17 cellular contexts compared by ENCODE assay signal in the genomic region with DNA sequence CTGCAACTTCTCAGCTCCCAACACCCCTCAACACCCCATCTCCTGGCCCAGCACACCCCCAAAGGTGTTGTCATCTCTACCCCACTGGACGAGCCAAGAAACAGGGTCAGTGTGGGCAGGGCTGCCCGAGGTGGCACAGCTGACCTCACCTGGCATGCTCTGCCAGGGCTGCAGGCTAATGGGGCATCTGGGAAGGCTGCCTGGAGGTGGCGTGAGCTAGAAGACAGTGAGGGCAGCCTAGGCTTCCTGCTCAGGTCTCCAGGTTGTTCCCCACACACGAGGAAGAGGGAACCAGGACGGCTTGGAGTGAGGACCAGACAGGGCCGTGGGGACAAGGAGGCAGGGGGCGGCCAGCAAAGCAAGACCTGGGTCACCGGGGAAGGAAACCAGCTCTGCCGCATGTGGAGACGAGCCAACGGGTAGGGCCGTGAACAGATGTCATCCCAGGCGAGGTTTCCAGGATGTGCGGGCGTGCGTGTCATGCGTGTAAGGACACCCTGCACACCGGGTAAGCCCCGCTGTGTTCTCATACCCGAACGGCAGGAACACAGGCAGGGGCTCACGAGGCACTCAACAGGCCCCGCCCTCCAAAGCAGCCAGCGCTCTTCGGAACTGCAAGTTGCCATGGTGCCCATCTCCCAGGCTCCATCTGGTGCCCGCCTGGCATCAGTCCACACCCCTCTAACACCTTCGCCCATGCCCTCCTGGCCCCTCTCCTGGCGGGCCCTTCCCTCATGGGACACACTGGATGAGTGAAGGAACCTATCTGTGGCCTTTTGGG. TPM values are rescaled to one million over a fixed set of nuclear protein-coding genes. Genes with fewer than 3 reads are reported as not detected.
DNase-seq lines count a peak whose midpoint lies in the region; ATAC-seq, FAIRE-seq and TF ChIP-seq lines count a peak whose summit lies in the region.
"Had no signal": no experiment of that assay in that cellular context is flagged by ENCODE, and none has a peak within 500 bp of the region (broad histone marks: within the 10 kb centered on the region; RNA-seq: fewer than 3 reads in every experiment).

No MANE protein-coding gene starts in this region.

- H2AFZ ChIP-seq in K562 (ENCODE audit: low read depth, low read length), result no peak overlapping the region

- peaks cover 6 to 62% of the 10 kb centered on the region in 2 experiments; a peak in 4 of 5 replicates for H3K4me1 ChIP-seq in K562 (replicated peaks in 1 of 2; ENCODE audit: control insufficient read depth in 2 of 2, insufficient read depth in 2 of 2, low read length in 2 of 2)
- H3K4me1 ChIP-seq: right atrium auricular region had no signal

- no peaks in the 10 kb centered on the region for H3K79me2 ChIP-seq in K562 (ENCODE audit: control insufficient read depth, insufficient read depth, low read length)

- peaks cover 2% of the 10 kb centered on the region; the same call in 1 of the 2 replicates for H3K9me3 ChIP-seq in K562 (replicated peaks; ENCODE audit: control insufficient read depth, insufficient read depth, low read depth, low read length)
- H3K9me3 ChIP-seq in MG63, result no peaks in the 10 kb centered on the region
- H3K9me3 ChIP-seq: right atrium auricular region had no signal

- in situ Hi-C loops in K562 (cut with MboI), result loop anchor here (25.0 kb wide), 1 partner anchor 102 kb away; a partner anchor contains a TSS

- H3K27ac ChIP-seq in K562 (ENCODE audit: extremely low read depth, low read depth, low read length), result no peak overlapping the region
- H3K27ac ChIP-seq: right atrium auricular region had no signal

- H3K9me1 ChIP-seq in K562 (ENCODE audit: control insufficient read depth, insufficient read depth, low read length), result no peaks in the 10 kb centered on the region

- H4K20me1 ChIP-seq in K562 (replicated peaks; ENCODE audit: control insufficient read depth, insufficient read depth, low read length), result peaks cover 6% of the 10 kb centered on the region

- BruUV-seq in K562 (replicated peaks; lab: Mats Ljungman, UMichigan), result no TSS peak

- no peak overlapping the region for H3K4me2 ChIP-seq in K562 (ENCODE audit: insufficient read depth, low read length)

- ATAC-seq in K562 (no peak), HG02642 (IDR thresholded peaks at IDR 0.05; ENCODE audit: poor library complexity, unreplicated experiment) (no peak), GM21576 (IDR thresholded peaks at IDR 0.05; ENCODE audit: unreplicated experiment) (no peak), GM18517 (IDR thresholded peaks at IDR 0.05; ENCODE audit: unreplicated experiment) (no peak)
- ATAC-seq: esophagus mucosa, Panc1 had no signal

- no peak for TF ChIP-seq EP300 in K562 (IDR thresholded peaks at IDR 0.05; ENCODE audit: low read length)

- DNase-seq in DMS153 treated with DMSO at 0.1 percent for 48 hours (lab: John Stamatoyannopoulos, UW; ENCODE audit: unreplicated experiment) (peak; percentile 39), NCI-H2107 treated with DMSO at 0.1 percent for 48 hours (lab: John Stamatoyannopoulos, UW; ENCODE audit: unreplicated experiment) (peak; percentile 62), K562 (ENCODE audit: extremely low read depth in 1 of 4, low spot score in 3 of 4) (no peak), nucleus accumbens (lab: John Stamatoyannopoulos, UW) (peak in 39 of 56 donors; percentile 13 to 77 (median 51)), MG63 (no peak)
- DNase-seq: activated CD4-positive, alpha-beta memory T cell treated with anti-CD3 and anti-CD28 coated beads, Interleukin-2, amount 10 ng/mL, durations not matched to agents 7 days and 5 days; activated naive CD4-positive, alpha-beta T cell treated with anti-CD3 and anti-CD28 coated beads for 36 hours; CD4-positive, alpha-beta memory T cell had no signal

- 9% methylated on average over 28 of the region's 28 CpGs for WGBS in K562 (ENCODE audit: insufficient coverage, low coverage, missing lambda C conversion rate)

- FAIRE-seq in K562 (lab: Jason Lieb, UNC), result no peak

- no peak for TF ChIP-seq RAD21 in K562 (CRISPR knock-in tag; conservative IDR thresholded peaks at IDR 0.05 in 1 of 2, IDR thresholded peaks at IDR 0.05 in 1 of 2)

- no peak for TF ChIP-seq POLR2A in K562 (conservative IDR thresholded peaks at IDR 0.05)

- POLR2A ChIA-PET in K562 (lab: Yijun Ruan, JAX), result interaction anchor here (0.8 kb wide), 1 partner anchor 14 kb away, joined by 5 read pairs; no protein-coding TSS in a partner anchor

- H3K9ac ChIP-seq in K562 (ENCODE audit: insufficient read depth in 1 of 2, low read depth in 2 of 2, low read length in 2 of 2), result peak overlapping the region in 1 of 2 experiments; percentile 76; a peak in 2 of 4 replicates

- H3K36me3 ChIP-seq in K562 (ENCODE audit: control insufficient read depth, insufficient read depth, low read length) (no peaks in the 10 kb centered on the region), MG63 (no peaks in the 10 kb centered on the region)
- H3K36me3 ChIP-seq: right atrium auricular region had no signal

- H3K27me3 ChIP-seq in K562 (ENCODE audit: control insufficient read depth in 2 of 2, insufficient read depth in 2 of 2, low read length in 2 of 2) (peaks cover 0 to 10% of the 10 kb centered on the region in 2 experiments; a peak in 3 of 5 replicates), MG63 (no peaks in the 10 kb centered on the region)
- H3K27me3 ChIP-seq: right atrium auricular region had no signal

- intact Hi-C loops in K562 (cut with micrococcal nuclease), result no loop called here

- CTCF ChIA-PET in K562 (lab: Yijun Ruan, JAX; ENCODE audit: low intra/inter-chr PET ratio), result no interaction called here

- H3K4me3 ChIP-seq in K562 (no peak overlapping the region), MG63 (no peak overlapping the region)
- H3K4me3 ChIP-seq: right atrium auricular region had no signal

- TF ChIP-seq CTCF in K562 (IDR thresholded peaks at IDR 0.05 in 2 of 3, conservative IDR thresholded peaks at IDR 0.05 in 1 of 3; ENCODE audit: insufficient read depth in 2 of 3, low read depth in 1 of 3, low read length in 3 of 3), result no peak

TF ChIP-seq in K562, 482 proteins besides CTCF, POLR2A, EP300 and RAD21:
- TF ChIP-seq, protein P1, sequence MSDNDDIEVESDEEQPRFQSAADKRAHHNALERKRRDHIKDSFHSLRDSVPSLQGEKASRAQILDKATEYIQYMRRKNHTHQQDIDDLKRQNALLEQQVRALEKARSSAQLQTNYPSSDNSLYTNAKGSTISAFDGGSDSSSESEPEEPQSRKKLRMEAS (CRISPR knock-in tag; IDR thresholded peaks at IDR 0.05), result 0 out of 2 replicates have a peak, but pooled peaks have one; percentile 8
- TF ChIP-seq LEF1 (IDR thresholded peaks at IDR 0.05) (no peak), ZFP36 (IDR thresholded peaks at IDR 0.05; ENCODE audit: low read depth, low read length, partially characterized antibody) (peak; percentile 80)

RNA-seq across cellular contexts. Expression of a gene that starts 29.6 kb away (rescaled TPM):
- not detected in 2 replicates for total RNA-seq in K562 (2011; cell fraction: chromatin; rRNA removed; ENCODE audit: low replicate concordance)
- total RNA-seq in K562 (2011; cell fraction: nucleolus; rRNA removed), result not detected in 2 replicates
- total RNA-seq in K562 (2011; cell fraction: nucleoplasm; rRNA removed), result not detected in 2 replicates
- total RNA-seq in K562 (2014; rRNA removed) (not detected in 2 replicates), K562 (2014; rRNA removed; fragmentation: Illumina TruSeq; extraction: Trizol) (not detected in 2 replicates), K562 (2015; rRNA removed; fragmentation: Illumina TruSeq; extraction: Trizol) (not detected in 2 replicates), K562 (2021) (not detected in 2 replicates)
- polyA plus RNA-seq in K562 (2011; rRNA removed) (not detected in 2 replicates), K562 (2014; fragmentation: Illumina TruSeq; extraction: Trizol) (not detected in 2 replicates), K562 (2014; fragmentation: Nextera tagmentation; extraction: Ambion mirVana) (not detected), K562 (2014; rRNA removed) (not detected in 2 replicates)
- polyA plus RNA-seq in K562 (2011; cell fraction: cytosol; rRNA removed), result not detected in 2 replicates
- not detected in 2 replicates for polyA plus RNA-seq in K562 (2011; cell fraction: nucleus; rRNA removed)
- not detected in 2 replicates for polyA plus RNA-seq in K562 (2012)
- not detected in 2 replicates for polyA minus RNA-seq in K562 (2011; rRNA and poly(A)+ RNA removed)
- polyA minus RNA-seq in K562 (2011; cell fraction: cytosol; rRNA and poly(A)+ RNA removed), result not detected in 2 replicates
- not detected in 2 replicates for polyA minus RNA-seq in K562 (2011; cell fraction: nucleus; rRNA and poly(A)+ RNA removed)
- not detected in 2 replicates for total RNA-seq in MG63 (2014; rRNA removed; shearing (Covaris generic); ENCODE audit: low replicate concordance)
- total RNA-seq: activated CD4-positive, alpha-beta memory T cell treated with anti-CD3 and anti-CD28 coated beads, Interleukin-2, amount 10 ng/mL, durations not matched to agents 7 days and 5 days; activated naive CD4-positive, alpha-beta T cell treated with anti-CD3 and anti-CD28 coated beads for 36 hours; CD4-positive, alpha-beta memory T cell; chondrocyte; esophagus mucosa; mononuclear cell; right atrium auricular region; T-helper 2 cell treated with Interferon-gamma antibody and Interleukin-4, amounts not matched to agents 100 ng/mL and 5 ng/mL, for 36 hours had no signal
- polyA plus RNA-seq: CD4-positive, alpha-beta memory T cell had no signal

RNA-seq across cellular contexts. Expression of a gene that starts 30.3 kb away (rescaled TPM):
- total RNA-seq in K562 (2011; cell fraction: chromatin; rRNA removed; ENCODE audit: low replicate concordance), result 0.63 and 1.3 TPM in 2 replicates
- 1.3 TPM in 2 replicates for total RNA-seq in K562 (2011; cell fraction: nucleolus; rRNA removed)
- 0.84 and 1.1 TPM in 2 replicates for total RNA-seq in K562 (2011; cell fraction: nucleoplasm; rRNA removed)
- total RNA-seq in K562 (2014; rRNA removed) (0.24 TPM in 1 of 2 replicates, not detected in the other), K562 (2014; rRNA removed; fragmentation: Illumina TruSeq; extraction: Trizol) (0.10 TPM in 1 of 2 replicates, not detected in the other), K562 (2015; rRNA removed; fragmentation: Illumina TruSeq; extraction: Trizol) (0.11 TPM in 1 of 2 replicates, not detected in the other), K562 (2021) (0.51 and 0.55 TPM in 2 replicates)
- polyA plus RNA-seq in K562 (2011; rRNA removed) (0.43 and 0.50 TPM in 2 replicates), K562 (2014; fragmentation: Illumina TruSeq; extraction: Trizol) (0.29 TPM in 1 of 2 replicates, not detected in the other), K562 (2014; fragmentation: Nextera tagmentation; extraction: Ambion mirVana) (not detected), K562 (2014; rRNA removed) (0.25 and 0.26 TPM in 2 replicates)
- 0.46 and 1.1 TPM in 2 replicates for polyA plus RNA-seq in K562 (2011; cell fraction: cytosol; rRNA removed)
- 1.6 and 3.2 TPM in 2 replicates for polyA plus RNA-seq in K562 (2011; cell fraction: nucleus; rRNA removed)
- polyA plus RNA-seq in K562 (2012), result 0.18 and 0.32 TPM in 2 replicates
- not detected in 2 replicates for polyA minus RNA-seq in K562 (2011; rRNA and poly(A)+ RNA removed)
- polyA minus RNA-seq in K562 (2011; cell fraction: cytosol; rRNA and poly(A)+ RNA removed), result 1.0 and 1.1 TPM in 2 replicates
- 0.78 and 1.5 TPM in 2 replicates for polyA minus RNA-seq in K562 (2011; cell fraction: nucleus; rRNA and poly(A)+ RNA removed)
- 0.16 TPM in 1 of 2 replicates, not detected in the other for total RNA-seq in MG63 (2014; rRNA removed; shearing (Covaris generic); ENCODE audit: low replicate concordance)

Comparison
In these comparisons a context has a peak if more than half of its experiments do, and no peak if none do; other contexts are left out.
1. DNase-seq: peak in DMS153 treated with DMSO at 0.1 percent for 48 hours (single experiment), NCI-H2107 treated with DMSO at 0.1 percent for 48 hours (single experiment) and nucleus accumbens (39 of 56); none in K562 (0 of 4) and MG63 (single experiment).